Comparison of ENCODE assay signal across 12 cellular contexts in the genomic region with DNA sequence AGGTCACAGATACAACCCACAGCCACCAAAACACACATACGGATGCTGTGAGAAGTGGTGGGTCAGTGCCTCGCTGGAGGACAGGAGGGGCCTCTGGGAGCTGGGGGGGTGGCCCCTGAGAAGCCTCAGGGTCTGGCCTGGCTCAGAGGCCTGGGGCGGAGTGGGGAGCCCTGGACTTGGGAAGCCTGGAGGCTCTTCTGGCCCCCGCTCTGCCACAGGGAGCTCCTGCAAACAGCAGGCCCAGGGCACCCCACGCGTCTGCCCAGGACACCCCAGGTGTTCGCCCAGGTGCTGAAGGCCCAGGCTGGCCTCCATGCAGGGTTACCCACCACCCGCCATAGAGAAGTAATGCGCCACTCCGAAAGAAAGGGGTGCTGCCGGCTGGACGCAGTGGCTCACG. TPM values are rescaled to one million over a fixed set of nuclear protein-coding genes. Genes with fewer than 3 reads are reported as not detected.
DNase-seq lines count a peak whose midpoint lies in the region; ATAC-seq and TF ChIP-seq lines count a peak whose summit lies in the region.
"Had no signal": no experiment of that assay in that cellular context is flagged by ENCODE, and none has a peak within 500 bp of the region (broad histone marks: within the 10 kb centered on the region; RNA-seq: fewer than 3 reads in every experiment).

No MANE protein-coding gene starts in this region.

- H3K9me3 Mint-ChIP-seq in HFFc6, result no peaks in the 10 kb centered on the region

- peaks cover 2% of the 10 kb centered on the region; the same call in 1 of the 2 replicates for H3K27me3 Mint-ChIP-seq in HFFc6 (ENCODE audit: insufficient read depth)
- no peaks in the 10 kb centered on the region for H3K27me3 Mint-ChIP-seq in T-helper 17 cell

- no peak for DNase-seq in HFFc6
- no peak for DNase-seq in T-helper 17 cell
- DNase-seq in gastrocnemius medialis, result no peak
- no peak for DNase-seq in left lobe of liver (ENCODE audit: low spot score)
- DNase-seq in NCI-H1105 (lab: John Stamatoyannopoulos, UW), result no peak
- DNase-seq: activated CD4-positive, alpha-beta T cell treated with anti-CD3 and anti-CD28 coated beads for 1 hour; amniotic stem cell; DMS153; NCI-H2107; occipital lobe had no signal

- no peak for TF ChIP-seq CTCF in HFFc6 (IDR thresholded peaks at IDR 0.05)
- TF ChIP-seq CTCF in gastrocnemius medialis (IDR thresholded peaks at IDR 0.05 in 4 of 5, conservative IDR thresholded peaks at IDR 0.05 in 1 of 5), result no peak

- H3K36me3 ChIP-seq in iPS-20b (ENCODE audit: insufficient read depth, low read depth, low read length), result peaks cover 9% of the 10 kb centered on the region
- peaks cover 0 to 6% of the 10 kb centered on the region in 2 donors for H3K36me3 ChIP-seq in gastrocnemius medialis

- no peaks in the 10 kb centered on the region; the same call in 1 of the 2 replicates for H3K36me3 Mint-ChIP-seq in HFFc6 (ENCODE audit: low read depth)
- H3K36me3 Mint-ChIP-seq in T-helper 17 cell (ENCODE audit: low read depth), result peaks cover 5% of the 10 kb centered on the region

- peak overlapping the region; percentile 63; the same call in 1 of the 2 replicates for H3K9ac ChIP-seq in iPS-20b (ENCODE audit: low read depth, low read length)

- H3K4me1 Mint-ChIP-seq in HFFc6 (ENCODE audit: low read depth), result peaks cover 29% of the 10 kb centered on the region
- H3K4me1 Mint-ChIP-seq in T-helper 17 cell, result peaks cover 26% of the 10 kb centered on the region

- no peaks in the 10 kb centered on the region for H3K4me1 ChIP-seq in iPS-20b (ENCODE audit: insufficient read depth, low read length)
- peaks cover 7 to 18% of the 10 kb centered on the region in 2 donors for H3K4me1 ChIP-seq in gastrocnemius medialis

- H3K9me3 ChIP-seq in T-helper 17 cell (ENCODE audit: control insufficient read depth, low read length, poor library complexity, severe bottlenecking) (no peaks in the 10 kb centered on the region), iPS-20b (ENCODE audit: insufficient read depth, low read depth, low read length) (no peaks in the 10 kb centered on the region), gastrocnemius medialis (no peaks in the 10 kb centered on the region)

- intact Hi-C loops in gastrocnemius medialis (cut with DNase I; ENCODE audit: low total_unique reads), result loop anchor here (2.0 to 5.0 kb wide), 4 partner anchors 104 to 339 kb away; a partner anchor contains a TSS

- H3K4me3 ChIP-seq in iPS-20b (ENCODE audit: low read length), result peak overlapping the region; percentile 74; the same call in 1 of the 2 replicates
- H3K4me3 ChIP-seq in gastrocnemius medialis, result no peak overlapping the region

- H3K27ac Mint-ChIP-seq in HFFc6, result peak overlapping the region; percentile 86
- peak overlapping the region; percentile 90 for H3K27ac Mint-ChIP-seq in T-helper 17 cell

- no peak for ATAC-seq in T-helper 17 cell
- no peak for ATAC-seq in gastrocnemius medialis
- no peak for ATAC-seq in left lobe of liver
- ATAC-seq in HG02852 (IDR thresholded peaks at IDR 0.05; ENCODE audit: unreplicated experiment), result no peak

- in situ Hi-C loops in gastrocnemius medialis (cut with MboI; ENCODE audit: low sequenced_read_pairs in 4 of 4), result no loop called here

- TF ChIP-seq POLR2A in gastrocnemius medialis (IDR thresholded peaks at IDR 0.05), result no peak

- peak overlapping the region; percentile 63 for H3K4me3 Mint-ChIP-seq in HFFc6
- H3K4me3 Mint-ChIP-seq in T-helper 17 cell, result peak overlapping the region; percentile 79

- H3K27me3 ChIP-seq in iPS-20b (ENCODE audit: insufficient read depth, low read length), result no peaks in the 10 kb centered on the region
- H3K27me3 ChIP-seq in gastrocnemius medialis, result no peaks in the 10 kb centered on the region

- H3K27ac ChIP-seq in iPS-20b (ENCODE audit: low read length) (no peak overlapping the region), gastrocnemius medialis (peak overlapping the region; percentile 72 to 85 (median 78))

RNA-seq across cellular contexts. Expression of a gene that starts 25.9 kb away (rescaled TPM):
- 10 to 100 TPM; 40.6 to 47.9 (median 43.0) TPM for total RNA-seq in HFFc6 (2021; fragmentation: NEBNext Ultra II Directional; extraction: Animal tissue kit (Norgen Biotek cat#: 25700))
- total RNA-seq in T-helper 17 cell (10 to 100 TPM; 28.0 to 36.9 TPM), gastrocnemius medialis (10 to 100 TPM; 71.3 to 83.3 (median 79.9) TPM), left lobe of liver (29.1 TPM)

RNA-seq across cellular contexts. Expression of a gene that starts 26.4 kb away (rescaled TPM):
- 10 to 100 TPM; 43.5 to 58.3 (median 51.9) TPM for total RNA-seq in HFFc6 (2021; fragmentation: NEBNext Ultra II Directional; extraction: Animal tissue kit (Norgen Biotek cat#: 25700))
- 100 to 1,000 TPM; 104 to 119 TPM for total RNA-seq in T-helper 17 cell
- 10 to 100 TPM; 32.0 to 57.5 (median 49.8) TPM for total RNA-seq in gastrocnemius medialis
- total RNA-seq in left lobe of liver, result 41.5 TPM

RNA-seq across cellular contexts. Expression of a gene that starts 52.5 kb away (rescaled TPM):
- total RNA-seq in HFFc6 (2021; fragmentation: NEBNext Ultra II Directional; extraction: Animal tissue kit (Norgen Biotek cat#: 25700)), result 10 to 100 TPM; 26.3 to 42.4 (median 29.1) TPM
- not detected for total RNA-seq in T-helper 17 cell
- total RNA-seq in gastrocnemius medialis, result 1 to 10 TPM in 3 of 4 donors, under 1 TPM in 1; 0.92 to 4.7 (median 2.3) TPM
- total RNA-seq in left lobe of liver, result 95.8 TPM

Comparison
In these comparisons a context has a peak if more than half of its experiments do, and no peak if none do; other contexts are left out.
1. RNA of a gene that starts 52.5 kb away (total RNA-seq): 95.8 TPM in left lobe of liver (single experiment) and 26.3 to 42.4 TPM in HFFc6; 0.92 to 4.7 TPM in gastrocnemius medialis and not detected in T-helper 17 cell; every median in the first group is over 4 times any median in the second.